ENCODE assay signal across 8 cellular contexts in the genomic region with DNA sequence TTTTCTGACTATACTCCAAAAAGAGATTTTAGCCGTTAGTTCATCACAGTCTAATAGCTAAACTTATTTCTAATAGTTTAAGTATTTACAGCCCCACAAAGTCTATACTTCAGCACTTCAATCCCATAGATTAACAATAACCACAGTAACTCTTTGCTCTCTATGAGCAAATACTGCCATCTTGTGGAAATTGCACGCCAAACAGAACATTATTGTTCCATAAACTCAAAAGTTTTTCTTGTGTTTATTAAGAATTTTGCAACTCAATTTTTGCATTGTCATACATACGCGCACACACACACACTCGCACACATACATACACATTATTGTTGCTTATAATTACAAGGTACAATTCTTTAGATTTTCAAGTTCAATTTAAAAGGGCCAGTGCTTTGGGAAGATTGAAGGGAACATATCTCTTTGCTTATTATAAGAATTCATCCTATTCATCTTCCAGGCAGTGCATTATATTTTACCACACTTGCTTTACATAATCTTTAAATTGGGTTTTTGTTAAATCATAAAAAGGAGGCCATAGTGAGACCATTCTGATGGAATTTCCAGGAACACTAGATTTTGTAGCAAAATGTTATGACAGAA.
DNase-seq lines count a peak whose midpoint lies in the region; ATAC-seq, FAIRE-seq and TF ChIP-seq lines count a peak whose summit lies in the region.

No MANE protein-coding gene starts in this region.

- TF ChIP-seq CTCF in esophagus muscularis mucosa (IDR thresholded peaks at IDR 0.05) (peak; percentile 52 to 72 (median 66)), parathyroid adenoma (IDR thresholded peaks at IDR 0.05) (peak; percentile 34)

- intact Hi-C loops in esophagus muscularis mucosa (cut with DNase I): no loop called here

- no peak for TF ChIP-seq EP300 in esophagus muscularis mucosa (IDR thresholded peaks at IDR 0.05)

- no peak for TF ChIP-seq POLR2A in esophagus muscularis mucosa (IDR thresholded peaks at IDR 0.05; ENCODE audit: low read depth)

- no peak overlapping the region for H3K4me2 ChIP-seq in parathyroid adenoma (ENCODE audit: low read length)

- H3K4me1 ChIP-seq in esophagus muscularis mucosa: no peaks in the 10 kb centered on the region
- no peaks in the 10 kb centered on the region for H3K4me1 ChIP-seq in parathyroid adenoma

- no peak overlapping the region for H3K9ac ChIP-seq in parathyroid adenoma

- H3K36me3 ChIP-seq in esophagus muscularis mucosa (no peaks in the 10 kb centered on the region), parathyroid adenoma (ENCODE audit: control insufficient read depth, insufficient read depth, low read length) (no peaks in the 10 kb centered on the region)

- FAIRE-seq in RCC 7860 (lab: Jason Lieb, UNC): peak; percentile 38

- H3K79me2 ChIP-seq in parathyroid adenoma: no peaks in the 10 kb centered on the region

- no peak overlapping the region for H3K4me3 ChIP-seq in esophagus muscularis mucosa
- no peak overlapping the region for H3K4me3 ChIP-seq in parathyroid adenoma (ENCODE audit: low read depth, low read length)

- peak; percentile 69 for ATAC-seq in GM21360 (IDR thresholded peaks at IDR 0.05; ENCODE audit: unreplicated experiment)
- ATAC-seq in GM18520 (IDR thresholded peaks at IDR 0.05; ENCODE audit: unreplicated experiment): no peak

- H3K27ac ChIP-seq in esophagus muscularis mucosa (replicated peaks in 1 of 4): no peak overlapping the region
- H3K27ac ChIP-seq in parathyroid adenoma: no peak overlapping the region

- 2% methylated on average over 5 of the region's 5 CpGs for WGBS in esophagus muscularis mucosa

- no peak overlapping the region for H2AFZ ChIP-seq in parathyroid adenoma

- H3K9me3 ChIP-seq in esophagus muscularis mucosa: no peaks in the 10 kb centered on the region
- H3K9me3 ChIP-seq in parathyroid adenoma (ENCODE audit: control insufficient read depth, low read length): no peaks in the 10 kb centered on the region

- H3K27me3 ChIP-seq in esophagus muscularis mucosa: no peaks in the 10 kb centered on the region
- H3K27me3 ChIP-seq in parathyroid adenoma (ENCODE audit: control insufficient read depth, insufficient read depth, low read length): no peaks in the 10 kb centered on the region

- peak; percentile 42 for DNase-seq in ELR (ENCODE audit: low read depth)
- peak; percentile 19 for DNase-seq in HS-5 (ENCODE audit: low read depth)
- peak; percentile 18 for DNase-seq in RCC 7860 (ENCODE audit: low spot score)
- no peak for DNase-seq in esophagus muscularis mucosa (ENCODE audit: extremely low spot score)
- DNase-seq in effector CD4-positive, alpha-beta T cell: no peak

Comparison
In these comparisons a context has a peak if more than half of its experiments do, and no peak if none do; other contexts are left out.
1. DNase-seq: peak in ELR (single experiment), HS-5 (single experiment) and RCC 7860 (single experiment); none in esophagus muscularis mucosa (single experiment) and effector CD4-positive, alpha-beta T cell (single experiment).